32 cellular contexts compared by ENCODE assay signal in the genomic region with DNA sequence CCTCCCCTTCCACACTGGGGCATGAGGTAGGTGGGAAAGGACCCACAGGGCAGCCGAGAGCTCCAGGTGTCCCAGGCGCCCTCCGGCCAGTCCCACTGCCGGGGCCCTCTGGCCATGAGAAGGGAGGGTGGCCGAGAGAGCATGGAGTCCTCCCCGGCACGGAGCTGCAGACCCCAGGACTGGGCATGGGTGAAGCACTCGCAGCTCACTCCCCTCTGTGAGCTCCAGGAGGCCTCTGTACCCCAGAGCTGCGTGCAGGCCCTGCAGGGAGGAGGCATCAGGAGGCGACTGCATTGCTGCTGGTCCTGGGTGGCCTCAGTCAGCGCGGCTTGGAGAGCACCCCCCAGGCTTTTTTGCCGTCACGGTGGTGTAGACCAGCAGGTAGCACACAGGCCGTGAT.
"Had no signal": no experiment of that assay in that cellular context is flagged by ENCODE, and none has a peak within 500 bp of the region (broad histone marks: within the 10 kb centered on the region; RNA-seq: fewer than 3 reads in every experiment).

No MANE protein-coding gene starts in this region.

- H3K4me1 ChIP-seq: adrenal gland, ascending aorta, body of pancreas, breast epithelium had no signal

- ATAC-seq: activated naive CD4-positive, alpha-beta T cell treated with anti-CD3 and anti-CD28 coated beads, Interleukin-2, amount 50 U/mL, for 72 hours; activated naive CD8-positive, alpha-beta T cell treated with anti-CD3 and anti-CD28 coated beads, Interleukin-2, amount 50 U/mL, for 24 hours; activated T-cell treated with anti-CD3 and anti-CD28 coated beads, Interleukin-2, amount 50 U/mL, for 4 hours; activated T-cell treated with anti-CD3 and anti-CD28 coated beads, Interleukin-2, amount 50 U/mL, for 72 hours; activated T-helper 17 cell treated with anti-CD3 and anti-CD28 coated beads, Interleukin-2, amount 50 U/mL, for 72 hours; body of pancreas had no signal

- DNase-seq: activated effector memory CD4-positive, alpha-beta T cell treated with anti-CD3 and anti-CD28 coated beads, Interleukin-2, amount 50 U/mL, for 16 hours; activated effector memory CD4-positive, alpha-beta T cell treated with Interleukin-2 at 50 U/mL for 16 hours; activated gamma-delta T cell; activated gamma-delta T cell treated with Interleukin-2 at 50 U/mL for 16 hours; activated naive CD4-positive, alpha-beta T cell; activated naive CD4-positive, alpha-beta T cell treated with anti-CD3 and anti-CD28 coated beads for 36 hours; activated naive CD4-positive, alpha-beta T cell treated with anti-CD3 and anti-CD28 coated beads, Interleukin-2, amount 10 ng/mL, durations not matched to agents 7 days and 5 days; activated naive CD4-positive, alpha-beta T cell treated with anti-CD3 and anti-CD28 coated beads, Interleukin-2, amount 50 U/mL, for 16 hours; activated naive CD4-positive, alpha-beta T cell treated with Interleukin-2 at 50 U/mL for 16 hours; activated naive CD8-positive, alpha-beta T cell treated with anti-CD3 and anti-CD28 coated beads for 36 hours; activated naive CD8-positive, alpha-beta T cell treated with anti-CD3 and anti-CD28 coated beads, Interleukin-2, amount 10 ng/mL, durations not matched to agents 7 days and 5 days; activated naive CD8-positive, alpha-beta T cell treated with anti-CD3 and anti-CD28 coated beads, Interleukin-2, amount 50 U/mL, for 24 hours; activated T-cell treated with anti-CD3 and anti-CD28 coated beads, Interleukin-2, amount 50 U/mL, for 1 hour; activated T-cell treated with anti-CD3 and anti-CD28 coated beads, Interleukin-2, amount 50 U/mL, for 24 hours; activated T-cell treated with anti-CD3 and anti-CD28 coated beads, Interleukin-2, amount 50 U/mL, for 4 hours; activated T-cell treated with anti-CD3 and anti-CD28 coated beads, Interleukin-2, amount 50 U/mL, for 48 hours; activated T-cell treated with anti-CD3 and anti-CD28 coated beads, Interleukin-2, amount 50 U/mL, for 72 hours; adrenal gland; amniotic stem cell; amygdala; anterior cingulate cortex; aorta; brain microvascular endothelial cell; caudate nucleus; central memory CD4-positive, alpha-beta T cell; cerebellar nuclear complex had no signal

- H3K4me3 ChIP-seq: adrenal gland, ascending aorta, body of pancreas, breast epithelium, cardiac muscle cell had no signal

- H3K27ac ChIP-seq: adrenal gland, ascending aorta, body of pancreas, brain microvascular endothelial cell, breast epithelium, cardiac muscle cell had no signal

- H3K9me3 ChIP-seq: adrenal gland, ascending aorta, body of pancreas, breast epithelium had no signal

- H3K27me3 ChIP-seq: adrenal gland, ascending aorta, brain microvascular endothelial cell, cardiac muscle cell had no signal

- H3K36me3 ChIP-seq: adrenal gland, ascending aorta, brain microvascular endothelial cell, breast epithelium, cardiac muscle cell had no signal
